In the genomic region with DNA sequence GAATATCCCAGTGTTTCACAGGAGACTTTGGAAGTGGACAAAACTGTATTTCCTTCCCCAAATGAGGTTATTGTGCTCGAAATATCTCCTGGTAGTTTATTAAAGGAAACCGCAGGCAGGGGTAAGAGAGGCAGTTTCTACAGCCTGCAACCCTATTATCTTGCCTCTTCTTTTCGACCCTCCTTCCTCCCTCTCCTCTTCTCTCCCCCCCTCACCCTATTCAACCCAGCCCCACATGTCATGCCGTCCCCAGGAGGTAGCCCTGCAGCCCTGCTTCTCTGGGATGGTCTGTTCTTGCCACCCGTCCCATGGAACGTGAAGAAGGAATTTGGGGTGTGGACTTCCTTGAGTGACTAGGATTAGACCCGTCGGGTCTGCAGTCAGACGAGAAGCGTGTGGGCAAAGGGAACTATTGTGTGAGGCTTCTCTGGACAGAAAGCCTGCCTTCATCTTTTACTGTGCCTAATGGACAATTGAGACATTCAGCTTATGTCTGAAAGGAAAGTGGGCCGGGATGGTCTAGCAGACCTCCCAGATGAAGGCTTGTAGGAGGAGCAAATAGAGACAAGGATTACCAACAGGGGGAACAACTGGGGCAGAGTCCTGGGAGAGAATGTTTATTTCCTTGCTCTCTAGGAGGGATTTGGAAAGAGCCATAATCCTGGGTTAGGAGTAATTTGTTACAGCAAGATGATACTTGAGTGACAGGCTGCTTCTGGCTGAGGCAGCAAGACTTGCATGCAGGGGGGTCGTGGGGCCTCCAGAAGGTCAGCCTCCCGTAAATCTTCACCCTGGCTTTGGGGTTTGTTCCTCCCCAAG, we compare ENCODE assay signal across 9 cellular contexts.
DNase-seq lines count a peak whose midpoint lies in the region; ATAC-seq and TF ChIP-seq lines count a peak whose summit lies in the region.
"Had no signal": no experiment of that assay in that cellular context is flagged by ENCODE, and none has a peak within 500 bp of the region (broad histone marks: within the 10 kb centered on the region; RNA-seq: fewer than 3 reads in every experiment).

No MANE protein-coding gene starts in this region.

- peak; percentile 21 for TF ChIP-seq CTCF in chondrocyte (IDR thresholded peaks at IDR 0.05)

- H3K27me3 Mint-ChIP-seq in chondrocyte (ENCODE audit: low read depth): no peaks in the 10 kb centered on the region

- peaks cover 11 to 49% (median 37%) of the 10 kb centered on the region in 5 donors for H3K4me1 ChIP-seq in subcutaneous abdominal adipose tissue (ENCODE audit: control insufficient read depth in 5 of 5, insufficient read depth in 5 of 5, low read length in 5 of 5)

- ATAC-seq in GM21825 (IDR thresholded peaks at IDR 0.05; ENCODE audit: unreplicated experiment) (no peak), HG02970 (IDR thresholded peaks at IDR 0.05; ENCODE audit: low FRiP score, unreplicated experiment) (no peak)
- ATAC-seq: K562 had no signal

- H3K9me3 Mint-ChIP-seq in chondrocyte (ENCODE audit: low read depth): no peaks in the 10 kb centered on the region

- no peaks in the 10 kb centered on the region for H3K36me3 ChIP-seq in subcutaneous abdominal adipose tissue (ENCODE audit: control insufficient read depth in 5 of 5, insufficient read depth in 5 of 5, low read length in 5 of 5)

- H3K4me3 Mint-ChIP-seq in chondrocyte (ENCODE audit: unreplicated experiment): peak overlapping the region; percentile 32

- H3K9me3 ChIP-seq in subcutaneous abdominal adipose tissue (ENCODE audit: control insufficient read depth in 5 of 5, low read length in 5 of 5): no peaks in the 10 kb centered on the region

- H3K27ac Mint-ChIP-seq in chondrocyte (ENCODE audit: unreplicated experiment): peak overlapping the region; percentile 87

- H3K4me1 Mint-ChIP-seq in chondrocyte (ENCODE audit: low read depth): peaks cover 63% of the 10 kb centered on the region

- H3K9ac ChIP-seq in subcutaneous abdominal adipose tissue (ENCODE audit: low read length in 5 of 5): peak overlapping the region in 1 of 5 donors; percentile 1

- DNase-seq in KG1 (lab: John Stamatoyannopoulos, UW) (peak; percentile 62), chondrocyte (ENCODE audit: low spot score) (no peak), islet precursor cell (peak; percentile 98), NCI-H446 treated with DMSO at 0.1 percent for 48 hours (lab: John Stamatoyannopoulos, UW) (no peak)
- no peak for DNase-seq in activated CD4-positive, alpha-beta T cell treated with anti-CD3 and anti-CD28 coated beads for 48 hours

- H3K27me3 ChIP-seq in subcutaneous abdominal adipose tissue (ENCODE audit: control insufficient read depth in 5 of 5, insufficient read depth in 4 of 5, low read length in 5 of 5): no peaks in the 10 kb centered on the region

- peaks cover 1% of the 10 kb centered on the region for H3K36me3 Mint-ChIP-seq in chondrocyte (ENCODE audit: low read depth)

- peak overlapping the region in 3 of 5 donors; percentile 11 to 32 (median 26) for H3K4me3 ChIP-seq in subcutaneous abdominal adipose tissue (ENCODE audit: low read depth in 1 of 5, low read length in 5 of 5)
- H3K4me3 ChIP-seq: K562 had no signal

- H3K27ac ChIP-seq in subcutaneous abdominal adipose tissue (ENCODE audit: low read depth, low read length): peak overlapping the region; percentile 50

Comparison
In these comparisons a context has a peak if more than half of its experiments do, and no peak if none do; other contexts are left out.
1. DNase-seq: peak in KG1 (single experiment) and islet precursor cell (single experiment); none in chondrocyte (single experiment), NCI-H446 treated with DMSO at 0.1 percent for 48 hours (single experiment) and activated CD4-positive, alpha-beta T cell treated with anti-CD3 and anti-CD28 coated beads for 48 hours (single experiment).